Comparison of ENCODE assay signal across 34 cellular contexts in the genomic region with DNA sequence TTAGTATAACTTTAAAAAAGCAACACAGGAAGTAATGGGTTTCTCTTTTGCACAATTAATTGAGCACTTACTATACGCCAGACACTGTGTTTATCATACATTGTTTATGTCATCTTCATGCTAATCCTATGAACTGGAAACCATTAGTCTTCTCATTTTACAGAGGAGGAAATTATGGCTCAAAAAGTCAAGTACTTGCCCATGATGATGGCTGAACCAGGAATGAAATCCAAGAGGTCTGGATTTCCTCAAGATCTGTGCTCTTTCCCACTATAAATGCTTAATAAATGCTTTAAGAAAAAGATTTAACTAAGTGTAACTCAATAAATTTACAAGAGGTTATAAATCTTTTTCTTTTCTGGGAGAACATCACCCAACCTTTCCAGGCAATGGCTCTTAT.
A peak's percentile ranks its signal among the peaks of the same experiment; 100 is the strongest.
DNase-seq lines count a peak whose midpoint lies in the region; ATAC-seq, FAIRE-seq and TF ChIP-seq lines count a peak whose summit lies in the region.
"Had no signal": no experiment of that assay in that cellular context is flagged by ENCODE, and none has a peak within 500 bp of the region (broad histone marks: within the 10 kb centered on the region; RNA-seq: fewer than 3 reads in every experiment).

No MANE protein-coding gene starts in this region.

- peak; percentile 61 for FAIRE-seq in D721Med (lab: Jason Lieb, UNC)
- FAIRE-seq: A204.1, A549 had no signal

- no peak overlapping the region for H2BK12ac ChIP-seq in mesenchymal stem cell (ENCODE audit: low read length in 2 of 2)

- TF ChIP-seq POLR2A in uterus (IDR thresholded peaks at IDR 0.05) = no peak

- no peaks in the 10 kb centered on the region for H3K36me3 ChIP-seq in SK-N-SH (replicated peaks in 1 of 2; ENCODE audit: control insufficient read depth in 1 of 2, insufficient read depth in 2 of 2, low read length in 1 of 2)
- H3K36me3 ChIP-seq in mesenchymal stem cell (ENCODE audit: control insufficient read depth in 1 of 2, insufficient read depth in 2 of 2, low read depth in 1 of 2, low read length in 2 of 2) = no peaks in the 10 kb centered on the region
- no peaks in the 10 kb centered on the region for H3K36me3 ChIP-seq in uterus
- H3K36me3 ChIP-seq: BE2C; BLaER1; BLaER1 treated with 17β-estradiol and CSF1 and Interleukin-3, amounts not matched to agents 10 nM and 100 nM had no signal

- H3K4me3 ChIP-seq in SK-N-SH (ENCODE audit: low read depth in 2 of 2, low read length in 1 of 2) (no peak overlapping the region), mesenchymal stem cell (ENCODE audit: insufficient read depth in 1 of 2, low read depth in 1 of 2, low read length in 2 of 2) (no peak overlapping the region), uterus (no peak overlapping the region)
- H3K4me3 ChIP-seq: A549; BLaER1; BLaER1 treated with 17β-estradiol and CSF1 and Interleukin-3, amounts not matched to agents 10 nM and 100 nM had no signal

- TF ChIP-seq EP300 in SK-N-SH (IDR thresholded peaks at IDR 0.05; ENCODE audit: borderline replicate concordance in 1 of 2, low read depth in 1 of 2, low read length in 1 of 2) = no peak

- WGBS in SK-N-SH (ENCODE audit: low lambda C conversion rate) = 25% methylated on average over 1 of the region's 1 CpG
- no CpG with 5 or more reads among the region's 1 CpG for WGBS in mesenchymal stem cell

- no peak overlapping the region for H2BK5ac ChIP-seq in mesenchymal stem cell (ENCODE audit: low read depth, low read length, poor library complexity, severe bottlenecking)

- H3K27me3 ChIP-seq in SK-N-SH (ENCODE audit: insufficient read depth) = no peaks in the 10 kb centered on the region
- no peaks in the 10 kb centered on the region for H3K27me3 ChIP-seq in mesenchymal stem cell (ENCODE audit: control insufficient read depth in 1 of 2, insufficient read depth in 1 of 2, low read length in 2 of 2)
- H3K27me3 ChIP-seq in uterus = no peaks in the 10 kb centered on the region
- H3K27me3 ChIP-seq: BE2C; BLaER1; BLaER1 treated with 17β-estradiol and CSF1 and Interleukin-3, amounts not matched to agents 10 nM and 100 nM had no signal

- no peaks in the 10 kb centered on the region for H3K79me2 ChIP-seq in SK-N-SH (ENCODE audit: insufficient read depth)

- H3K9ac ChIP-seq in SK-N-SH (no peak overlapping the region), mesenchymal stem cell (ENCODE audit: low read length) (no peak overlapping the region)
- H3K9ac ChIP-seq: BLaER1; BLaER1 treated with 17β-estradiol and CSF1 and Interleukin-3, amounts not matched to agents 10 nM and 100 nM had no signal

- H2BK120ac ChIP-seq in mesenchymal stem cell (ENCODE audit: low read depth, low read length) = no peak overlapping the region

- no peak overlapping the region for H4K91ac ChIP-seq in mesenchymal stem cell (ENCODE audit: low read length)

- H3K27ac ChIP-seq in SK-N-SH (ENCODE audit: low read depth in 2 of 2, low read length in 1 of 2) (no peak overlapping the region; a peak in 1 of 4 replicates), mesenchymal stem cell (ENCODE audit: low read length, poor library complexity, severe bottlenecking) (no peak overlapping the region), uterus (no peak overlapping the region)
- H3K27ac ChIP-seq: 22Rv1; A549; BLaER1; BLaER1 treated with 17β-estradiol and CSF1 and Interleukin-3, amounts not matched to agents 10 nM and 100 nM; C4-2B had no signal

- no peaks in the 10 kb centered on the region for H3K79me1 ChIP-seq in mesenchymal stem cell (replicated peaks; ENCODE audit: low read length, poor library complexity, severe bottlenecking)

- no peak overlapping the region for H3K4ac ChIP-seq in mesenchymal stem cell (ENCODE audit: low read depth in 1 of 2, low read length in 2 of 2)

- TF ChIP-seq CTCF in SK-N-SH (IDR thresholded peaks at IDR 0.05) (no peak), D721Med (IDR thresholded peaks at IDR 0.05; ENCODE audit: insufficient read depth, missing control alignments) (no peak), uterus (IDR thresholded peaks at IDR 0.05) (no peak)

- H4K8ac ChIP-seq in mesenchymal stem cell (ENCODE audit: low read length) = no peak overlapping the region

- CTCF ChIA-PET in SK-N-SH (lab: Yijun Ruan, JAX) = no interaction called here

- H3K4me2 ChIP-seq in SK-N-SH (no peak overlapping the region), mesenchymal stem cell (ENCODE audit: low read length, poor library complexity, severe bottlenecking) (no peak overlapping the region)
- H3K4me2 ChIP-seq: A549; BLaER1; BLaER1 treated with 17β-estradiol and CSF1 and Interleukin-3, amounts not matched to agents 10 nM and 100 nM had no signal

- no peaks in the 10 kb centered on the region for H3F3A ChIP-seq in SK-N-SH (replicated peaks; ENCODE audit: insufficient read depth)

- TF ChIP-seq RAD21 in SK-N-SH (IDR thresholded peaks at IDR 0.05; ENCODE audit: low read length) = no peak

- H3K4me1 ChIP-seq in SK-N-SH (ENCODE audit: control insufficient read depth in 1 of 2, insufficient read depth in 2 of 2, low read depth in 1 of 2, low read length in 1 of 2) = peaks cover 0 to 2% of the 10 kb centered on the region in 2 experiments; a peak in 2 of 4 replicates
- H3K4me1 ChIP-seq in mesenchymal stem cell (ENCODE audit: control insufficient read depth, insufficient read depth, low read depth, low read length) = no peaks in the 10 kb centered on the region
- H3K4me1 ChIP-seq in uterus = no peaks in the 10 kb centered on the region
- H3K4me1 ChIP-seq: A549; BE2C; BLaER1; BLaER1 treated with 17β-estradiol and CSF1 and Interleukin-3, amounts not matched to agents 10 nM and 100 nM; Caco-2 had no signal

- no peak overlapping the region for H2AK5ac ChIP-seq in mesenchymal stem cell (ENCODE audit: low read length, severe bottlenecking)

- peak; percentile 44; the same call in 2 of the 3 replicates for ATAC-seq in SK-N-SH treated with all-trans-retinoic acid at 6 μM for 48 hours
- ATAC-seq: A549; CD8-positive, alpha-beta T cell had no signal

- H3K9me3 ChIP-seq in SK-N-SH = no peaks in the 10 kb centered on the region
- no peaks in the 10 kb centered on the region for H3K9me3 ChIP-seq in mesenchymal stem cell (ENCODE audit: control insufficient read depth, low read length)
- no peaks in the 10 kb centered on the region for H3K9me3 ChIP-seq in uterus
- H3K9me3 ChIP-seq: A549; BE2C; BLaER1; BLaER1 treated with 17β-estradiol and CSF1 and Interleukin-3, amounts not matched to agents 10 nM and 100 nM; Caco-2 had no signal

- intact Hi-C loops in uterus (cut with DNase I; ENCODE audit: low total_unique reads) = no loop called here

- H2BK15ac ChIP-seq in mesenchymal stem cell (ENCODE audit: low read depth, poor library complexity, severe bottlenecking) = no peak overlapping the region

- DNase-seq in NCI-H446 treated with DMSO at 0.1 percent for 48 hours (lab: John Stamatoyannopoulos, UW) = peak; percentile 16
- DNase-seq in NCI-H446 (lab: John Stamatoyannopoulos, UW) = no peak
- no peak for DNase-seq in SK-N-SH
- DNase-seq in D721Med (ENCODE audit: insufficient read length, low spot score) = no peak
- DNase-seq in mesenchymal stem cell = peak; percentile 81
- no peak for DNase-seq in uterus
- no peak for DNase-seq in NCI-H128 (lab: John Stamatoyannopoulos, UW; ENCODE audit: unreplicated experiment)
- DNase-seq: 8988T; ACHN; AML-193; BE2C; C1 segment of cervical spinal cord; Caco-2; Calu3; CD4-positive, alpha-beta memory T cell; CD4-positive, alpha-beta T cell; CD4-positive, CD25-positive, alpha-beta regulatory T cell; CD8-positive, alpha-beta memory T cell; CD8-positive, alpha-beta T cell; COR-L47; DMS 273 treated with DMSO at 0.1 percent for 48 hours; DMS153; DMS53; DMS79; DMS79 treated with DMSO at 0.1 percent for 48 hours; DND-41; EL had no signal

- no peak overlapping the region for H3K23ac ChIP-seq in mesenchymal stem cell (ENCODE audit: low read length in 2 of 2)

- no peak overlapping the region for H2AFZ ChIP-seq in SK-N-SH (ENCODE audit: low read depth)
- no peak overlapping the region for H2AFZ ChIP-seq in mesenchymal stem cell (ENCODE audit: low read depth, low read length)

- POLR2A ChIA-PET in SK-N-SH (lab: Yijun Ruan, JAX) = no interaction called here

- no peaks in the 10 kb centered on the region for H3K9me2 ChIP-seq in SK-N-SH

- H4K20me1 ChIP-seq in SK-N-SH (ENCODE audit: insufficient read depth) = no peaks in the 10 kb centered on the region
- H4K20me1 ChIP-seq: BLaER1; BLaER1 treated with 17β-estradiol and CSF1 and Interleukin-3, amounts not matched to agents 10 nM and 100 nM had no signal

- H3K14ac ChIP-seq in mesenchymal stem cell (ENCODE audit: low read length in 2 of 2) = no peak overlapping the region

- no peak overlapping the region for H3K18ac ChIP-seq in mesenchymal stem cell (ENCODE audit: low read depth in 1 of 2, low read length in 2 of 2)

TF ChIP-seq in SK-N-SH treated with all-trans-retinoic acid at 6 μM for 48 hours, 23 proteins besides CTCF, POLR2A, EP300 and RAD21:
- TF ChIP-seq ARNTL (CRISPR knock-in tag; IDR thresholded peaks at IDR 0.05; ENCODE audit: borderline replicate concordance, low read depth) (no peak), ZC3H10 (CRISPR knock-in tag; IDR thresholded peaks at IDR 0.05) (peak; percentile 89), TOX (CRISPR knock-in tag; IDR thresholded peaks at IDR 0.05; ENCODE audit: borderline replicate concordance) (no peak), ZNF70 (CRISPR knock-in tag; IDR thresholded peaks at IDR 0.05) (no peak)

TF ChIP-seq in SK-N-SH, 30 proteins besides CTCF, POLR2A, EP300 and RAD21 (continues in another document):
- TF ChIP-seq RXRA (IDR thresholded peaks at IDR 0.05; ENCODE audit: borderline replicate concordance, low read depth) (no peak), JUND (IDR thresholded peaks at IDR 0.05) (no peak)
- TF ChIP-seq, protein P1, sequence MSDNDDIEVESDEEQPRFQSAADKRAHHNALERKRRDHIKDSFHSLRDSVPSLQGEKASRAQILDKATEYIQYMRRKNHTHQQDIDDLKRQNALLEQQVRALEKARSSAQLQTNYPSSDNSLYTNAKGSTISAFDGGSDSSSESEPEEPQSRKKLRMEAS (IDR thresholded peaks at IDR 0.05; ENCODE audit: low read depth) = no peak

Comparison
In these comparisons a context has a peak if more than half of its experiments do, and no peak if none do; other contexts are left out.
1. DNase-seq: peak in NCI-H446 treated with DMSO at 0.1 percent for 48 hours (single experiment) and mesenchymal stem cell (single experiment); none in NCI-H446 (0 of 2), SK-N-SH (single experiment), D721Med (single experiment), uterus (0 of 2) and NCI-H128 (single experiment).